Comparison of ENCODE assay signal across 8 cellular contexts in the genomic region with DNA sequence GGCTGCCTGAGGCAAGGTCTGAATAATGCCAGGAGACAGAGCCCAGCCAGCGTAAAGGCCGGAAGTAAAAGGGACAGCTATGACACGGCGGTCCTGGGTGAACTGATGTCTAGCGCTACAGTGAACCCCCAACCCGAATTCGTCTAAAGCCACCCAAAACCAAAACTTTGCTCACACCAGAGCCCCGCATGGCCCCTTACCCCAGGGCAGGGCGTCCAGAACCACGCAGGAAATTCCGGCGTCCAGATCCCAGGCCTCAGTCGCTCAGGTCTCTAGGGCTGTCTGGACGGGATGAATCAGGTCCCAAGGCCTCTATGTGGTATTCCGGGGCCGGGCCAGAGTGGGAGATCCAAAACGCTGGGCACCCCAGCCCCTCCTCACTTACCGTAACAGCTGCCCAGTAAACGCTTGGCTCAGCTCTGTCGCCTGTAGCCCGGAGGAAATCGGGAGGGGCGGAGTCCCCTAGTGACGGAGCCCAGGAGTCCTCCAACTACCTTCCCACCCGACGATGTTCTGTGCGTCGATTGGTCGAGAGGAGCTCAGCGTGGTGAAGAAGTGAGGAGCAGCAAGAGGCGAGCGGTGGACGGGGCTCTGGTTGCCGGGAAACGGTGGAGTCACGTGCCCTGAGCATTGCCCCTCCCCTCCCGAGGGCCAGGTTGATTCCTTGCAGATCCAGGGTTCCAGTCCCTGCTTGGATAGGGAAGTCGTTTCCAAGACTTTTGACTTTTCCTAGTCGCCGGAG. TPM values are rescaled to one million over a fixed set of nuclear protein-coding genes. Genes with fewer than 3 reads are reported as not detected.
DNase-seq lines count a peak whose midpoint lies in the region; ATAC-seq, FAIRE-seq and TF ChIP-seq lines count a peak whose summit lies in the region.

A gene with protein sequence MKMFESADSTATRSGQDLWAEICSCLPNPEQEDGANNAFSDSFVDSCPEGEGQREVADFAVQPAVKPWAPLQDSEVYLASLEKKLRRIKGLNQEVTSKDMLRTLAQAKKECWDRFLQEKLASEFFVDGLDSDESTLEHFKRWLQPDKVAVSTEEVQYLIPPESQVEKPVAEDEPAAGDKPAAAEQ (minus strand): TSS at position 452 of the 742 bp plus-strand sequence. CDS start 2,027 bp downstream, outside the sequence.

- H3K79me1 ChIP-seq in trophoblast cell (ENCODE audit: low read length) = peaks cover 7% of the 10 kb centered on the region

- H4K12ac ChIP-seq in trophoblast cell (ENCODE audit: low read depth, low read length) = no peak within 1 kb of the TSS

- peak within 1 kb of the TSS; percentile 80 for H2AFZ ChIP-seq in trophoblast cell (ENCODE audit: insufficient read depth, low read length, poor library complexity)

- no peaks in the 10 kb centered on the region for H3K9me3 ChIP-seq in trophoblast cell (ENCODE audit: insufficient read depth, low read depth, low read length)
- no peaks in the 10 kb centered on the region for H3K9me3 ChIP-seq in transverse colon

- H3K27ac ChIP-seq in adipose tissue (ENCODE audit: low read depth, low read length) (no peak within 1 kb of the TSS), trophoblast cell (ENCODE audit: low read depth, low read length) (peak within 1 kb of the TSS; percentile 88), transverse colon (peak within 1 kb of the TSS; percentile 93 to 95 (median 94))

- H2BK12ac ChIP-seq in trophoblast cell (ENCODE audit: low read length) = no peak within 1 kb of the TSS

- peak; percentile 79 for TF ChIP-seq POLR2A in GM12891 (IDR thresholded peaks at IDR 0.05; ENCODE audit: low read depth, low read length)
- peak; percentile 89 for TF ChIP-seq POLR2A in transverse colon (IDR thresholded peaks at IDR 0.05)

- H3K4me3 ChIP-seq in trophoblast cell (ENCODE audit: low read depth, low read length) (peak within 1 kb of the TSS; percentile 82), transverse colon (peak within 1 kb of the TSS; percentile 72 to 82 (median 76))

- FAIRE-seq in GM12891 (lab: Jason Lieb, UNC) = peak; percentile 99

- POLR2A ChIA-PET in T-cell (lab: Charles Lee) = interaction anchor here in 1 of 2 donors (0.6 to 1.0 kb wide), 6 partner anchors 25 to 768 kb away, joined by 3 to 14 read pairs (median 6); a partner anchor contains a TSS

- peak within 1 kb of the TSS; percentile 48 for H3K4ac ChIP-seq in trophoblast cell (ENCODE audit: low read depth, low read length)

- H3K9me3 Mint-ChIP-seq in T-cell = no peaks in the 10 kb centered on the region

- H3K27ac Mint-ChIP-seq in T-cell = peak within 1 kb of the TSS; percentile 84 to 94

- peak within 1 kb of the TSS; percentile 86 for H3K9ac ChIP-seq in trophoblast cell (ENCODE audit: low read length)

- H3K23ac ChIP-seq in trophoblast cell (ENCODE audit: low read length) = no peak within 1 kb of the TSS

- CTCF ChIA-PET in T-cell (lab: Charles Lee) = interaction anchor here (0.5 to 1.8 kb wide), 12 partner anchors 13 to 333 kb away, joined by 3 to 23 read pairs (median 6); a partner anchor contains a TSS

- TF ChIP-seq EP300 in transverse colon (IDR thresholded peaks at IDR 0.05; ENCODE audit: low read depth) = no peak

- in situ Hi-C loops in transverse colon (cut with MboI; ENCODE audit: low pct_ligation_motif_present in 1 of 4, low pct_unique_long_range_greater_than_20kb in 1 of 4, low sequenced_read_pairs in 3 of 4) = no loop called here

- H3K4me1 ChIP-seq in trophoblast cell (ENCODE audit: control insufficient read depth in 1 of 2, insufficient read depth in 2 of 2, low read length in 2 of 2) (peaks cover 2% of the 10 kb centered on the region in 2 experiments), transverse colon (peaks cover 8 to 24% (median 13%) of the 10 kb centered on the region in 4 donors)

- peak within 1 kb of the TSS; percentile 76 for H4K91ac ChIP-seq in trophoblast cell (ENCODE audit: low read depth, low read length)

- peak; percentile 96 for ATAC-seq in HG02840 (IDR thresholded peaks at IDR 0.05; ENCODE audit: low FRiP score, unreplicated experiment)
- ATAC-seq in T-cell (replicated peaks in 1 of 4) = peak; percentile 93 to 96 (median 94)

- WGBS in adipose tissue, 3 donors = 0% methylated on average over 40 of the region's 40 CpGs
- no CpG with 5 or more reads among the region's 40 CpGs for WGBS in trophoblast cell (ENCODE audit: extremely low coverage, insufficient coverage, insufficient read length)
- WGBS in transverse colon (ENCODE audit: low coverage in 1 of 2), 2 donors = 1% methylated on average over 31 of the region's 40 CpGs; no CpG with 5 or more reads in 1 of the 2 donors

- no peaks in the 10 kb centered on the region for H3K27me3 Mint-ChIP-seq in T-cell

- no peak within 1 kb of the TSS for H2AK5ac ChIP-seq in trophoblast cell (ENCODE audit: low read length)

- peak within 1 kb of the TSS; percentile 40 for H2BK120ac ChIP-seq in trophoblast cell (ENCODE audit: insufficient read depth, low read length, poor library complexity)

- H3K79me2 ChIP-seq in trophoblast cell (ENCODE audit: control insufficient read depth, insufficient read depth, low read length, poor library complexity) = peaks cover 4% of the 10 kb centered on the region

- peak within 1 kb of the TSS; percentile 80 for H3K4me2 ChIP-seq in trophoblast cell (ENCODE audit: low read length)

- H4K8ac ChIP-seq in trophoblast cell (ENCODE audit: low read depth, low read length) = peak within 1 kb of the TSS; percentile 77

- no peaks in the 10 kb centered on the region for H3K27me3 ChIP-seq in trophoblast cell (ENCODE audit: insufficient read depth, low read length)
- H3K27me3 ChIP-seq in transverse colon = no peaks in the 10 kb centered on the region

- H3K36me3 Mint-ChIP-seq in T-cell = peaks cover 19% of the 10 kb centered on the region

- DNase-seq in GM12891 (ENCODE audit: insufficient read length, low spot score) = peak; percentile 93
- DNase-seq in NCI-H1436 treated with DMSO at 0.1 percent for 48 hours (lab: John Stamatoyannopoulos, UW) = peak; percentile 96
- DNase-seq in T-cell = peak; percentile 82 to 99 (median 94)
- peak; percentile 99 for DNase-seq in cardiac septum (ENCODE audit: low spot score)
- peak; percentile 99 to 100 for DNase-seq in trophoblast cell
- DNase-seq in transverse colon = peak; percentile 98

- peaks cover 55 to 66% (median 57%) of the 10 kb centered on the region in 3 donors for H3K4me1 Mint-ChIP-seq in T-cell

- H3K18ac ChIP-seq in trophoblast cell (ENCODE audit: low read length) = peak within 1 kb of the TSS; percentile 67

- intact Hi-C loops in cardiac septum (cut with DNase I) = no loop called here
- intact Hi-C loops in transverse colon (cut with DNase I; ENCODE audit: low total_unique reads) = no loop called here

- H3K36me3 ChIP-seq in trophoblast cell (ENCODE audit: control insufficient read depth in 1 of 2, insufficient read depth in 2 of 2, low read length in 2 of 2) (peaks cover 0 to 3% of the 10 kb centered on the region in 2 experiments), transverse colon (peaks cover 0 to 6% (median 0%) of the 10 kb centered on the region in 4 donors)

- peak within 1 kb of the TSS; percentile 73 for H2BK5ac ChIP-seq in trophoblast cell (ENCODE audit: low read depth, low read length, poor library complexity)

- no peak for TF ChIP-seq CTCF in transverse colon (IDR thresholded peaks at IDR 0.05)

- peak within 1 kb of the TSS; percentile 64 for H3K14ac ChIP-seq in trophoblast cell (ENCODE audit: low read length)

- H3K4me3 Mint-ChIP-seq in T-cell = peak within 1 kb of the TSS; percentile 88 to 95 (median 94)

TF ChIP-seq in GM12891, 5 proteins besides CTCF, POLR2A, EP300 and RAD21:
- TF ChIP-seq POLR2AphosphoS5 (IDR thresholded peaks at IDR 0.05; ENCODE audit: low read depth, low read length) (peak; percentile 86), TAF1 (IDR thresholded peaks at IDR 0.05; ENCODE audit: low read depth, low read length) (peak; percentile 75), POU2F2 (IDR thresholded peaks at IDR 0.05; ENCODE audit: low read depth, low read length) (no peak)

RNA-seq across cellular contexts. Expression of the gene that starts here (rescaled TPM):
- 35.4 TPM for polyA plus RNA-seq in GM12891 (2012; ENCODE audit: low read depth, missing spikeins)
- total RNA-seq in T-cell = 10 to 100 TPM; 19.9 to 31.5 (median 27.2) TPM
- polyA plus RNA-seq in adipose tissue = 10 to 100 TPM; 18.8 to 33.6 (median 29.5) TPM
- 21.3 TPM for total RNA-seq in cardiac septum
- polyA plus RNA-seq in trophoblast cell (2013) = 15.4 and 16.5 TPM in 2 replicates
- 10 to 100 TPM; 31.0 to 53.1 (median 41.1) TPM for total RNA-seq in transverse colon
